ENCODE assay signal across 31 cellular contexts in genomic region chr1:171730052-171730451, GRCh38.
"Had no signal": no experiment of that assay in that cellular context is flagged by ENCODE, and none has a peak within 500 bp of the region (broad histone marks: within the 10 kb centered on the region; RNA-seq: fewer than 3 reads in every experiment).

No MANE protein-coding gene starts in this region.

- ATAC-seq: activated CD4-positive, CD25-positive, alpha-beta regulatory T cell treated with anti-CD3 and anti-CD28 coated beads, Interleukin-2, amount 50 U/mL, for 24 hours; left cardiac atrium; pancreas had no signal

- DNase-seq: activated CD4-positive, alpha-beta T cell treated with anti-CD3 and anti-CD28 coated beads for 48 hours; activated CD4-positive, alpha-beta T cell treated with anti-CD3 and anti-CD28 coated beads, Interleukin-2, amount 50 U/mL, for 48 hours; activated CD8-positive, alpha-beta memory T cell treated with anti-CD3 and anti-CD28 coated beads for 24 hours; activated gamma-delta T cell treated with Interleukin-2 at 50 U/mL for 16 hours; activated naive CD4-positive, alpha-beta T cell treated with anti-CD3 and anti-CD28 coated beads, Interleukin-2, amount 50 U/mL, for 16 hours; activated T-cell treated with anti-CD3 and anti-CD28 coated beads, Interleukin-2, amount 50 U/mL, for 1 hour; amniotic stem cell; central memory CD4-positive, alpha-beta T cell; effector CD4-positive, alpha-beta T cell; erythroblast; foreskin fibroblast; head of caudate nucleus; hippocampal formation; left cardiac atrium; mammary epithelial cell; pancreas; retina; stimulated activated CD4-positive, alpha-beta T cell treated with anti-CD3 and anti-CD28 coated beads, Interleukin-15, amount 100 ng/mL, for 24 hours; stimulated activated CD4-positive, alpha-beta T cell treated with anti-CD3 and anti-CD28 coated beads, Interleukin-2, amount 100 ng/mL, for 24 hours; stimulated activated naive CD4-positive, alpha-beta T cell treated with Interleukin-2 at 50 U/mL for 16 hours; T-helper 9 cell; WERI-Rb-1 had no signal

- H3K9me3 ChIP-seq: breast epithelium, pancreas, prostate gland, tibial nerve had no signal

- FAIRE-seq: endometrium, keratinocyte, pancreas had no signal

- H3K36me3 ChIP-seq: breast epithelium had no signal

- H3K4me3 Mint-ChIP-seq: activated T-helper 1 cell treated with anti-CD3 and anti-CD28 coated beads, Interleukin-12 subunit alpha, Interleukin-12 subunit beta, Interleukin-2, Interleukin-4 antibody, amounts not matched to agents 30 ng/mL and 10 ng/mL and 1 ng/mL, durations not matched to agents 14 hours and 24 hours and 36 hours; dendritic cell treated with granulocyte-macrophage colony-stimulating factor and Interleukin-4, amounts not matched to agents 40 ng/mL and 50 ng/mL, for 4 days; nephron had no signal

- H3K4me1 ChIP-seq: breast epithelium, pancreas, prostate gland had no signal

- H3K27ac ChIP-seq: breast epithelium, pancreas, prostate gland, WERI-Rb-1 had no signal

- H3K9me3 Mint-ChIP-seq: dendritic cell treated with granulocyte-macrophage colony-stimulating factor and Interleukin-4, amounts not matched to agents 40 ng/mL and 50 ng/mL, for 4 days had no signal

- H3K4me1 Mint-ChIP-seq: nephron had no signal

- H3K4me3 ChIP-seq: breast epithelium, pancreas, prostate gland, tibial nerve had no signal

- H3K27ac Mint-ChIP-seq: activated T-helper 1 cell treated with anti-CD3 and anti-CD28 coated beads, Interleukin-12 subunit alpha, Interleukin-12 subunit beta, Interleukin-2, Interleukin-4 antibody, amounts not matched to agents 30 ng/mL and 10 ng/mL and 1 ng/mL, durations not matched to agents 14 hours and 24 hours and 36 hours; dendritic cell treated with granulocyte-macrophage colony-stimulating factor and Interleukin-4, amounts not matched to agents 40 ng/mL and 50 ng/mL, for 4 days; nephron had no signal

- H3K27me3 Mint-ChIP-seq: dendritic cell treated with granulocyte-macrophage colony-stimulating factor and Interleukin-4, amounts not matched to agents 40 ng/mL and 50 ng/mL, for 4 days had no signal

- H3K27me3 ChIP-seq: breast epithelium, pancreas, tibial nerve had no signal
